Comparison of ENCODE assay signal across 1 cellular context in the genomic region with DNA sequence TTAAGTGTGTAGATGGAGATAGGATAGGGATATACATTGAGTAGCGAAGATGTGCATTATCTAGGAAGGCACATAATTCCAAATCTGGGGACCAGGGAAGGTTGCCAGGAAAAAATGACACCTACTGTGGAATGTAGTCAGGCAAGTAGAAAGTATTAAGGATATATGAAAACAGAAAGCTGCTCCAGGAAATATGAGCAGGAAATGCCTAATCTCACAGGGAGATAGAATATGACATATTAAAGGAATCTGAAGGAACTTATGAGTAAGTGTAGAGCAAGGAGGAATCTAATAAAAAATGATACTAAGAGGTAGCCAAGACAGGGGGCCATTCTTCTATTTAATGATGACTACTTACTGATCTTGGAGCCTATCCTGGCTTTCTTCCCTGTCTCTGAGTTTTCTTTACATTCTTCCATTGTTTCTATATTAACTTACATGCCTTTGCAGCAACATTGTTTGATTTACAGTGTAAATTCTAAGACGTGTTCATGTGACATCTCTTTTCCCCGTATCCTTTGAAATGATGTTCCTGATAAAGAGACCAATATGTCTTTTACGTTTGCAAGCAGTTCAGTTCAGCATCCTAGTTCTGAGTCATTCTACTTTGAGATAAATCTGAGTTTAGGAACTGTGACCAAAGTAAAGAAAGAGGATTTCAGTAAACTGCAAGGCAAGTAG.
TF ChIP-seq lines count a peak whose summit lies in the region.

No MANE protein-coding gene starts in this region.

TF ChIP-seq in IMR-90, 13 proteins besides CTCF, POLR2A, EP300 and RAD21:
- TF ChIP-seq BHLHE40 (IDR thresholded peaks at IDR 0.05; ENCODE audit: low read depth, low read length) (no peak), MAFK (IDR thresholded peaks at IDR 0.05; ENCODE audit: low read depth, low read length) (no peak)
